In the genomic region with DNA sequence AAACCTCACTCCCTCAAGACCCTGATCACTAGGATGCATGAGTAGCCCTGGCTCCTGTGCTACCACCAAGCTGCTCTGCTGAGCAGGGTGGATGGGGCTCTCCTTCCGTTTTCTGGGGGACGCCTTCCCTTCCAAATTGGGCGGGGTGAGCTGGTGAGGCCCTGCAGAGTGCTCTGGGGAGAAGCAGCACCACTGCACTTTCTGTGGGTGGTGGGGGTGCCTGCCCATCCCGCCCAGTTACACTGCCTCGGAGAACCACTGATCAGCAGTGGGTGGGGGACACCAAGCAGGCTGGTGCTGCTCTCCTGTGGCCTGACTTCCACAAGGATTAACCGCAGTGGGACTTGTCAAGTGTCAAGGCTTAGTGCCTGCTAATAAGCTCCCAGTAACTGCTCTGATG, we compare ENCODE assay signal across 1 cellular context.
TF ChIP-seq lines count a peak whose summit lies in the region.

No MANE protein-coding gene starts in this region.

TF ChIP-seq in A549, 52 proteins besides CTCF, POLR2A, EP300 and RAD21:
- no peak for TF ChIP-seq MAFK (IDR thresholded peaks at IDR 0.05; ENCODE audit: partially characterized antibody)
- TF ChIP-seq POLR2AphosphoS2 (conservative IDR thresholded peaks at IDR 0.05; ENCODE audit: low read length), result no peak
- TF ChIP-seq CHD2 (IDR thresholded peaks at IDR 0.05; ENCODE audit: low read length, partially characterized antibody), result no peak
- TF ChIP-seq, protein P1, sequence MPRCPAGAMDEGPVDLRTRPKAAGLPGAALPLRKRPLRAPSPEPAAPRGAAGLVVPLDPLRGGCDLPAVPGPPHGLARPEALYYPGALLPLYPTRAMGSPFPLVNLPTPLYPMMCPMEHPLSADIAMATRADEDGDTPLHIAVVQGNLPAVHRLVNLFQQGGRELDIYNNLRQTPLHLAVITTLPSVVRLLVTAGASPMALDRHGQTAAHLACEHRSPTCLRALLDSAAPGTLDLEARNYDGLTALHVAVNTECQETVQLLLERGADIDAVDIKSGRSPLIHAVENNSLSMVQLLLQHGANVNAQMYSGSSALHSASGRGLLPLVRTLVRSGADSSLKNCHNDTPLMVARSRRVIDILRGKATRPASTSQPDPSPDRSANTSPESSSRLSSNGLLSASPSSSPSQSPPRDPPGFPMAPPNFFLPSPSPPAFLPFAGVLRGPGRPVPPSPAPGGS (IDR thresholded peaks at IDR 0.05), result no peak
- TF ChIP-seq GATA3 (IDR thresholded peaks at IDR 0.05; ENCODE audit: borderline replicate concordance), result no peak
- TF ChIP-seq TP53 (CRISPR knock-in tag; IDR thresholded peaks at IDR 0.05), result no peak
- TF ChIP-seq, protein P2, sequence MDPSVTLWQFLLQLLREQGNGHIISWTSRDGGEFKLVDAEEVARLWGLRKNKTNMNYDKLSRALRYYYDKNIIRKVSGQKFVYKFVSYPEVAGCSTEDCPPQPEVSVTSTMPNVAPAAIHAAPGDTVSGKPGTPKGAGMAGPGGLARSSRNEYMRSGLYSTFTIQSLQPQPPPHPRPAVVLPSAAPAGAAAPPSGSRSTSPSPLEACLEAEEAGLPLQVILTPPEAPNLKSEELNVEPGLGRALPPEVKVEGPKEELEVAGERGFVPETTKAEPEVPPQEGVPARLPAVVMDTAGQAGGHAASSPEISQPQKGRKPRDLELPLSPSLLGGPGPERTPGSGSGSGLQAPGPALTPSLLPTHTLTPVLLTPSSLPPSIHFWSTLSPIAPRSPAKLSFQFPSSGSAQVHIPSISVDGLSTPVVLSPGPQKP (IDR thresholded peaks at IDR 0.05; ENCODE audit: low read depth, low read length), result no peak
- TF ChIP-seq MAZ (IDR thresholded peaks at IDR 0.05; ENCODE audit: borderline replicate concordance, low read depth, low read length), result no peak
- no peak for TF ChIP-seq RCOR1 (IDR thresholded peaks at IDR 0.05; ENCODE audit: low read depth, low read length)
- no peak for TF ChIP-seq HEYL (CRISPR knock-in tag; IDR thresholded peaks at IDR 0.05)
- TF ChIP-seq CBX2 (IDR thresholded peaks at IDR 0.05; ENCODE audit: borderline replicate concordance, low read depth), result no peak
